ENCODE assay signal across 13 cellular contexts in the genomic region with DNA sequence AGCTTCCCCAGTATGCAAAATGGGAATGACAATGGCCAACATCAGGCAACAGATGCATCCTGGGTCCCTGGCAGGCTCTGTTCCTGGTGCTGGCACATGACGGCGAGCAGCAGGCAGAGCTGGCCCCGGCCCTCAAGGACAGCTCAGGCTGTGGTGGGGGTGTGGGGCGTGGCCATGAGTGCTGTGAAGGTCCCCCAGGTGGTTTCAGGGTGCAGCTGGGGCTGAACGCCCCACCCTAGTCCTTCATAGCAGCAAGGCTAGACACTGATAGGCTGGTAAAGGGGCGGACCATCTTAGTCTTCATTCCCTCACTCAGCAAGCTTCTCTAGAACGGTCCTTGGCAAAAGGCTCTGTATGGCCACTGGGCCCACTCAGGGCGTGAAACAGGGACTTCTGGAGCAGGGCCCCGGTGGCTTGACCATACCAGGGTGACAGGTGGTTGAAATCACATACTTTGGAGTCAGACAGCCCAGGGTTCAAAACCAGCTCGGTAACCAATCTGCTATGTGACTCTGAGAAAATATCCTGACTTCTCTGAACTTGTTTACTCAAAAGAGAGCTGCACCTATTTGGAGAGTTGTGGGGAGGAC. TPM values are rescaled to one million over a fixed set of nuclear protein-coding genes. Genes with fewer than 3 reads are reported as not detected.
DNase-seq lines count a peak whose midpoint lies in the region; ATAC-seq and TF ChIP-seq lines count a peak whose summit lies in the region.
"Had no signal": no experiment of that assay in that cellular context is flagged by ENCODE, and none has a peak within 500 bp of the region (broad histone marks: within the 10 kb centered on the region; RNA-seq: fewer than 3 reads in every experiment).

No MANE protein-coding gene starts in this region.

- H3K4me1 ChIP-seq in BLaER1 treated with 17β-estradiol and CSF1 and Interleukin-3, amounts not matched to agents 10 nM and 100 nM = peaks cover 21 to 58% (median 57%) of the 10 kb centered on the region in 10 experiments
- H3K4me1 ChIP-seq in neuronal stem cell (ENCODE audit: control insufficient read depth in 2 of 2, insufficient read depth in 1 of 2, low read depth in 1 of 2, low read length in 2 of 2) = peaks cover 0 to 3% of the 10 kb centered on the region in 2 donors
- no peaks in the 10 kb centered on the region for H3K4me1 ChIP-seq in aorta (ENCODE audit: control insufficient read depth in 1 of 2, insufficient read depth in 2 of 2, low read length in 2 of 2)
- no peaks in the 10 kb centered on the region for H3K4me1 ChIP-seq in tibial nerve
- H3K4me1 ChIP-seq in effector memory CD4-positive, alpha-beta T cell (ENCODE audit: control insufficient read depth, insufficient read depth, low read length, poor library complexity, severe bottlenecking) = no peaks in the 10 kb centered on the region
- H3K4me1 ChIP-seq: HAP-1 had no signal

- H3K4me1 Mint-ChIP-seq in chondrocyte (ENCODE audit: low read depth) = peaks cover 12% of the 10 kb centered on the region
- H3K4me1 Mint-ChIP-seq in activated T-cell treated with anti-CD3 and anti-CD28 coated beads, Interleukin-2, amount 50 U/mL, for 4 hours (ENCODE audit: low read depth) = no peaks in the 10 kb centered on the region
- H3K4me1 Mint-ChIP-seq: CD8-positive, alpha-beta memory T cell had no signal

- no peak overlapping the region for H2AFZ ChIP-seq in neuronal stem cell (ENCODE audit: low read length)

- H3K36me3 ChIP-seq in BLaER1 treated with 17β-estradiol and CSF1 and Interleukin-3, amounts not matched to agents 10 nM and 100 nM = peaks cover 0 to 9% (median 0%) of the 10 kb centered on the region in 11 experiments; a peak in 4 of 22 replicates
- H3K36me3 ChIP-seq in neuronal stem cell (replicated peaks in 1 of 2; ENCODE audit: control insufficient read depth in 2 of 2, insufficient read depth in 2 of 2, low read length in 2 of 2) (no peaks in the 10 kb centered on the region), aorta (ENCODE audit: control insufficient read depth in 1 of 2, insufficient read depth in 2 of 2, low read length in 1 of 2) (no peaks in the 10 kb centered on the region), tibial nerve (peaks cover 0 to 14% (median 0%) of the 10 kb centered on the region in 3 donors)
- H3K36me3 ChIP-seq in effector memory CD4-positive, alpha-beta T cell (ENCODE audit: control insufficient read depth, insufficient read depth, low read length) = no peaks in the 10 kb centered on the region
- H3K36me3 ChIP-seq: HAP-1 had no signal

- no peak for TF ChIP-seq POLR2A in tibial nerve (IDR thresholded peaks at IDR 0.05)

- DNase-seq in chondrocyte (ENCODE audit: low spot score) (peak; percentile 58), neuronal stem cell (ENCODE audit: low spot score) (no peak), aorta (peak; percentile 17 to 51), tibial nerve (ENCODE audit: low spot score in 2 of 2) (no peak)
- DNase-seq in activated T-cell treated with anti-CD3 and anti-CD28 coated beads, Interleukin-2, amount 50 U/mL, for 4 hours = no peak
- DNase-seq in effector memory CD4-positive, alpha-beta T cell = no peak
- DNase-seq: AML-193; CD4-positive, CD25-positive, alpha-beta regulatory T cell; CD8-positive, alpha-beta memory T cell; COR-L47; DMS 273 treated with DMSO at 0.1 percent for 48 hours had no signal

- no peak for TF ChIP-seq EP300 in tibial nerve (IDR thresholded peaks at IDR 0.05)

- no peak overlapping the region for H2BK15ac ChIP-seq in neuronal stem cell (ENCODE audit: low read length)

- no peaks in the 10 kb centered on the region for H3K27me3 Mint-ChIP-seq in chondrocyte (ENCODE audit: low read depth)
- no peaks in the 10 kb centered on the region for H3K27me3 Mint-ChIP-seq in activated T-cell treated with anti-CD3 and anti-CD28 coated beads, Interleukin-2, amount 50 U/mL, for 4 hours (ENCODE audit: low read depth)

- peak overlapping the region in 10 of 11 experiments; percentile 25 to 87 (median 80); a peak in 18 of 22 replicates for H3K4me2 ChIP-seq in BLaER1 treated with 17β-estradiol and CSF1 and Interleukin-3, amounts not matched to agents 10 nM and 100 nM
- no peak overlapping the region for H3K4me2 ChIP-seq in neuronal stem cell (ENCODE audit: insufficient read depth, low read length, poor library complexity, severe bottlenecking)

- H3K9ac ChIP-seq in BLaER1 treated with 17β-estradiol and CSF1 and Interleukin-3, amounts not matched to agents 10 nM and 100 nM = 0 out of 22 replicates have a peak overlapping the region, but pooled peaks of 1 of the 11 experiments have one; percentile 0
- H3K9ac ChIP-seq in neuronal stem cell (ENCODE audit: low read depth, low read length, poor library complexity) = no peak overlapping the region

- H3K27ac Mint-ChIP-seq in chondrocyte (ENCODE audit: unreplicated experiment) = no peak overlapping the region
- H3K27ac Mint-ChIP-seq: CD4-positive, CD25-positive, alpha-beta regulatory T cell; CD8-positive, alpha-beta memory T cell had no signal

- peaks cover 0 to 18% (median 7%) of the 10 kb centered on the region in 11 experiments; a peak in 9 of 22 replicates for H4K20me1 ChIP-seq in BLaER1 treated with 17β-estradiol and CSF1 and Interleukin-3, amounts not matched to agents 10 nM and 100 nM

- intact Hi-C loops in aorta (cut with DNase I) = no loop called here

- H3K27me3 ChIP-seq in BLaER1 treated with 17β-estradiol and CSF1 and Interleukin-3, amounts not matched to agents 10 nM and 100 nM = no peaks in the 10 kb centered on the region
- H3K27me3 ChIP-seq in neuronal stem cell (ENCODE audit: control insufficient read depth in 3 of 3, insufficient read depth in 3 of 3, low read depth in 1 of 3, low read length in 3 of 3) (peaks cover 0 to 35% (median 0%) of the 10 kb centered on the region in 3 experiments), aorta (ENCODE audit: control insufficient read depth in 1 of 2, insufficient read depth in 2 of 2, low read length in 1 of 2) (no peaks in the 10 kb centered on the region), tibial nerve (no peaks in the 10 kb centered on the region)
- no peaks in the 10 kb centered on the region for H3K27me3 ChIP-seq in effector memory CD4-positive, alpha-beta T cell (replicated peaks; ENCODE audit: control insufficient read depth, insufficient read depth, low read length, poor library complexity, severe bottlenecking)

- H2BK12ac ChIP-seq in neuronal stem cell (ENCODE audit: low read length) = no peak overlapping the region

- H3K9me3 ChIP-seq in BLaER1 treated with 17β-estradiol and CSF1 and Interleukin-3, amounts not matched to agents 10 nM and 100 nM (replicated peaks in 1 of 11) = no peaks in the 10 kb centered on the region
- no peaks in the 10 kb centered on the region for H3K9me3 ChIP-seq in neuronal stem cell (replicated peaks in 1 of 2; ENCODE audit: control insufficient read depth in 2 of 2, insufficient read depth in 1 of 2, low read depth in 1 of 2, low read length in 2 of 2)
- H3K9me3 ChIP-seq in aorta (ENCODE audit: control insufficient read depth, low read length) = no peaks in the 10 kb centered on the region
- H3K9me3 ChIP-seq in tibial nerve = peaks cover 0 to 6% (median 0%) of the 10 kb centered on the region in 4 donors
- H3K9me3 ChIP-seq in effector memory CD4-positive, alpha-beta T cell (ENCODE audit: control insufficient read depth, low read length) = no peaks in the 10 kb centered on the region
- H3K9me3 ChIP-seq: HAP-1 had no signal

- no peaks in the 10 kb centered on the region for H3K9me3 Mint-ChIP-seq in chondrocyte (ENCODE audit: low read depth)
- no peaks in the 10 kb centered on the region for H3K9me3 Mint-ChIP-seq in activated T-cell treated with anti-CD3 and anti-CD28 coated beads, Interleukin-2, amount 50 U/mL, for 4 hours

- no CpG with 5 or more reads among the region's 10 CpGs for WGBS in neuronal stem cell (ENCODE audit: extremely low coverage in 2 of 2, insufficient read length in 2 of 2, insufficient replicate concordance in 1 of 2), 2 donors
- 86 to 89% methylated on average over 10 of the region's 10 CpGs for WGBS in aorta, 2 donors
- WGBS in tibial nerve, 2 donors = 77 to 79% methylated on average over 7 to 10 of the region's 10 CpGs

- no peak overlapping the region for H3K14ac ChIP-seq in neuronal stem cell (ENCODE audit: low read length)

- H2BK120ac ChIP-seq in neuronal stem cell (ENCODE audit: low read depth, low read length) = no peak overlapping the region

- H3K4me3 ChIP-seq in BLaER1 treated with 17β-estradiol and CSF1 and Interleukin-3, amounts not matched to agents 10 nM and 100 nM = no peak overlapping the region
- H3K4me3 ChIP-seq in neuronal stem cell (ENCODE audit: low read length in 2 of 2) (no peak overlapping the region), aorta (ENCODE audit: low read length in 2 of 2) (no peak overlapping the region), tibial nerve (no peak overlapping the region)
- no peak overlapping the region for H3K4me3 ChIP-seq in effector memory CD4-positive, alpha-beta T cell (ENCODE audit: insufficient read depth, low read depth, low read length, poor library complexity, severe bottlenecking)
- H3K4me3 ChIP-seq: HAP-1 had no signal

- H4K91ac ChIP-seq in neuronal stem cell (ENCODE audit: low read depth, low read length, poor library complexity) = no peak overlapping the region

- TF ChIP-seq CTCF in chondrocyte (IDR thresholded peaks at IDR 0.05) = no peak
- TF ChIP-seq CTCF in tibial nerve (IDR thresholded peaks at IDR 0.05) = no peak

- peak overlapping the region; percentile 46 for H2AK5ac ChIP-seq in neuronal stem cell (ENCODE audit: low read depth, low read length)

- H3K18ac ChIP-seq in neuronal stem cell (ENCODE audit: low read length) = peak overlapping the region; percentile 38

- H2BK5ac ChIP-seq in neuronal stem cell (ENCODE audit: low read length) = no peak overlapping the region

- peaks cover 3% of the 10 kb centered on the region for H3K79me1 ChIP-seq in neuronal stem cell (ENCODE audit: low read depth, low read length)

- H3K4me3 Mint-ChIP-seq in chondrocyte (ENCODE audit: unreplicated experiment) = no peak overlapping the region
- no peak overlapping the region for H3K4me3 Mint-ChIP-seq in activated T-cell treated with anti-CD3 and anti-CD28 coated beads, Interleukin-2, amount 50 U/mL, for 4 hours
- H3K4me3 Mint-ChIP-seq: CD4-positive, CD25-positive, alpha-beta regulatory T cell; CD8-positive, alpha-beta memory T cell had no signal

- no peak overlapping the region for H3K4ac ChIP-seq in neuronal stem cell (ENCODE audit: low read length)

- H3K23ac ChIP-seq in neuronal stem cell (ENCODE audit: low read depth, low read length, poor library complexity) = no peak overlapping the region

- peaks cover 6% of the 10 kb centered on the region for H3K36me3 Mint-ChIP-seq in chondrocyte (ENCODE audit: low read depth)
- H3K36me3 Mint-ChIP-seq in activated T-cell treated with anti-CD3 and anti-CD28 coated beads, Interleukin-2, amount 50 U/mL, for 4 hours (ENCODE audit: insufficient read depth) = no peaks in the 10 kb centered on the region

- no peak for ATAC-seq in aorta (ENCODE audit: low FRiP score)
- no peak for ATAC-seq in activated T-cell treated with anti-CD3 and anti-CD28 coated beads, Interleukin-2, amount 50 U/mL, for 4 hours

- H3K27ac ChIP-seq in BLaER1 treated with 17β-estradiol and CSF1 and Interleukin-3, amounts not matched to agents 10 nM and 100 nM = peak overlapping the region in 5 of 11 experiments; percentile 5 to 87 (median 83); a peak in 7 of 22 replicates
- H3K27ac ChIP-seq in neuronal stem cell (replicated peaks; ENCODE audit: low read length) (no peak overlapping the region), aorta (ENCODE audit: low read depth in 1 of 2, low read length in 2 of 2) (no peak overlapping the region), tibial nerve (no peak overlapping the region)
- no peak overlapping the region for H3K27ac ChIP-seq in effector memory CD4-positive, alpha-beta T cell (ENCODE audit: insufficient read depth, low read length, poor library complexity, severe bottlenecking)

- H4K8ac ChIP-seq in neuronal stem cell (ENCODE audit: low read depth, low read length) = no peak overlapping the region

RNA-seq across cellular contexts. Expression of gene NPTXR, which starts 15.1 kb away (rescaled TPM):
- total RNA-seq in chondrocyte (23.4 to 37.5 TPM (median 35.0 TPM) in 3 replicates), aorta (10 to 100 TPM; 16.5 to 21.9 TPM), tibial nerve (10 to 100 TPM in 1 of 4 donors, 1 to 10 TPM in 3; 7.5 to 12.3 (median 8.4) TPM)
- 3.7 TPM for polyA plus RNA-seq in neuronal stem cell (2013, experiment 1 of 2)
- 3.7 TPM for polyA plus RNA-seq in neuronal stem cell (2013, experiment 2 of 2)
- polyA plus RNA-seq in aorta = 10 to 100 TPM in 1 of 2 donors, 1 to 10 TPM in 1; 6.1 to 11.3 TPM
- total RNA-seq in activated T-cell treated with anti-CD3 and anti-CD28 coated beads, Interleukin-2, amount 50 U/mL, for 4 hours = 1 to 10 TPM; 2.0 to 2.5 (median 2.2) TPM

RNA-seq across cellular contexts. Expression of gene DNAL4, which starts 34.8 kb away (rescaled TPM):
- total RNA-seq in chondrocyte (10.8 to 14.3 TPM (median 11.8 TPM) in 3 replicates), aorta (10 to 100 TPM in 1 of 2 donors, 1 to 10 TPM in 1; 8.2 to 10.8 TPM), tibial nerve (10 to 100 TPM; 14.7 to 17.7 (median 17.1) TPM)
- 23.4 TPM for polyA plus RNA-seq in neuronal stem cell (2013, experiment 1 of 2)
- 22.3 TPM for polyA plus RNA-seq in neuronal stem cell (2013, experiment 2 of 2)
- polyA plus RNA-seq in aorta = 10 to 100 TPM in 1 of 2 donors, 1 to 10 TPM in 1; 8.8 to 14.3 TPM
- 1 to 10 TPM; 4.5 to 6.1 (median 5.1) TPM for total RNA-seq in activated T-cell treated with anti-CD3 and anti-CD28 coated beads, Interleukin-2, amount 50 U/mL, for 4 hours

RNA-seq across cellular contexts. Expression of gene CBX6, which starts 43.3 kb away (rescaled TPM):
- total RNA-seq in chondrocyte = 80.1 to 110 TPM (median 82.9 TPM) in 3 replicates
- polyA plus RNA-seq in neuronal stem cell (2013, experiment 1 of 2) = 12.0 TPM
- polyA plus RNA-seq in neuronal stem cell (2013, experiment 2 of 2) = 12.4 TPM
- total RNA-seq in aorta = 100 to 1,000 TPM in 1 of 2 donors, 10 to 100 TPM in 1; 97.2 to 104 TPM
- polyA plus RNA-seq in aorta = 10 to 100 TPM; 17.5 to 38.9 TPM
- 10 to 100 TPM; 50.0 to 78.0 (median 56.8) TPM for total RNA-seq in tibial nerve
- total RNA-seq in activated T-cell treated with anti-CD3 and anti-CD28 coated beads, Interleukin-2, amount 50 U/mL, for 4 hours = 100 to 1,000 TPM; 192 to 225 (median 207) TPM

Comparison
In these comparisons a context has a peak if more than half of its experiments do, and no peak if none do; other contexts are left out.
1. DNase-seq: peak in chondrocyte (single experiment) and aorta (2 of 2); none in neuronal stem cell (single experiment), tibial nerve (0 of 2), activated T-cell treated with anti-CD3 and anti-CD28 coated beads, Interleukin-2, amount 50 U/mL, for 4 hours (single experiment) and effector memory CD4-positive, alpha-beta T cell (0 of 3).